Comparison of ENCODE assay signal across 8 cellular contexts in the genomic region with DNA sequence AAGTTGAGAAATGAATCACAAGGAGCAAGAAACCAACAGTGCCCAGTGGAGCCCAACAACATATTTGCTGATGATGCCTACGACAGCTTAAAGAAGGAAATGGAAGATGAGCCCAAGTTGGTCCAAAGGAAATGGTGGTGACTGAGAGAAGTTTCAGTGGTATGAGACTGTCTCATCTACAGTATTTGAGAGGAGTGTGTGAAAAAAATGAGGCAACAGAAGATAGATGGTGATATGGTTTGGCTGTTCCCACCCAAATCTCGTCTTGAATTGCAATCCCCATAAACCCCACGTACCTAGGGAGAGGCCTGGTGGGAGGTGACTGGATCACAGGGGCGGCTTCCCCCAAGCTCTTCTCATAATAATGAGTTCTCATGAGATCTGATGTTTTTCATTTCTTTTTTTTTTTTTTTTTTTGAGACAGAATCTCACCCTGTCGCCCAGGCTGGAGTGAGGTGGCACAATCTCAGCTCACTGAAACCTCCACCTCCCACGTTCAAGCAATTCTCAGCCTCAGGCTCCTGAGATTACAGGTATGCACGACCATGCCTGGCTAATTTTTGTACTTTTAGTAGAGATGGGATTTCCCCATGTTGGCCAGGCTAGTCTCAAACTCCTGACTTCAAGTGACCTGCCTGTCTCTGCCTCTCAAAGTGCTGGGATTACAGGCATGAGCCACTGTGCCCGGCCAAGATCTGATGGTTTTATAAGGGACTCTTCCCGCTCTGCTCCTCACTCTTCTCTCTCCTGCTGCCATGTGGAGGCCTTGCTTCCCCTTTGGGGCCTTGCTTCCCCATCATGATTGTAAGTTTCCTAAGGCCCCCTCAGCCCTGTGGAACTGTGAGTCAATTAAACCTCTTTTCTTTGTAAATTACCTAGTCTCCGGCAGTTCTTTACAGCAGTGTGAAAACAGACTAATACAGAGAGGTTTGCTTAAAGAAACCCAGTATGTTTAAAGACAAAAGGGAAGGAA. TPM values are rescaled to one million over a fixed set of nuclear protein-coding genes. Genes with fewer than 3 reads are reported as not detected.
A peak's percentile ranks its signal among the peaks of the same experiment; 100 is the strongest.
DNase-seq lines count a peak whose midpoint lies in the region; ATAC-seq and TF ChIP-seq lines count a peak whose summit lies in the region.

No MANE protein-coding gene starts in this region.

- H3K9me3 Mint-ChIP-seq in activated T-cell treated with anti-CD3 and anti-CD28 coated beads, Interleukin-2, amount 50 U/mL, for 4 hours: peaks cover 3% of the 10 kb centered on the region

- no peaks in the 10 kb centered on the region for H3K27me3 ChIP-seq in esophagus squamous epithelium

- H3K4me3 ChIP-seq in esophagus squamous epithelium (no peak overlapping the region), coronary artery (no peak overlapping the region)

- intact Hi-C loops in esophagus squamous epithelium (cut with DNase I): no loop called here

- H3K4me1 ChIP-seq in esophagus squamous epithelium: no peaks in the 10 kb centered on the region

- H3K9me3 ChIP-seq in esophagus squamous epithelium: no peaks in the 10 kb centered on the region

- no peaks in the 10 kb centered on the region for H3K27me3 Mint-ChIP-seq in activated T-cell treated with anti-CD3 and anti-CD28 coated beads, Interleukin-2, amount 50 U/mL, for 4 hours (ENCODE audit: low read depth)

- ATAC-seq in HG03045 (IDR thresholded peaks at IDR 0.05; ENCODE audit: unreplicated experiment): peak; percentile 78
- peak; percentile 82 to 83 for ATAC-seq in activated T-cell treated with anti-CD3 and anti-CD28 coated beads, Interleukin-2, amount 50 U/mL, for 4 hours

- TF ChIP-seq CTCF in esophagus squamous epithelium (IDR thresholded peaks at IDR 0.05): no peak
- TF ChIP-seq CTCF in coronary artery (IDR thresholded peaks at IDR 0.05): no peak

- peaks cover 0 to 35% (median 0%) of the 10 kb centered on the region in 3 donors for H3K36me3 ChIP-seq in esophagus squamous epithelium

- H3K4me3 Mint-ChIP-seq in activated T-cell treated with anti-CD3 and anti-CD28 coated beads, Interleukin-2, amount 50 U/mL, for 4 hours: peak overlapping the region; percentile 42

- TF ChIP-seq POLR2A in esophagus squamous epithelium (IDR thresholded peaks at IDR 0.05): no peak

- peak; percentile 77 for DNase-seq in activated CD8-positive, alpha-beta memory T cell treated with anti-CD3 and anti-CD28 coated beads for 24 hours
- no peak for DNase-seq in activated CD8-positive, alpha-beta memory T cell treated with anti-CD3 and anti-CD28 coated beads, Interleukin-2, amount 50 U/mL, for 4 hours
- DNase-seq in activated T-cell treated with anti-CD3 and anti-CD28 coated beads, Interleukin-2, amount 50 U/mL, for 4 hours: no peak
- peak; percentile 22 to 74 for DNase-seq in stimulated activated CD8-positive, alpha-beta memory T cell treated with anti-CD3 and anti-CD28 coated beads, Interleukin-7, amount 100 ng/mL, for 48 hours (ENCODE audit: extremely low read depth in 1 of 2, low read depth in 1 of 2)
- DNase-seq in esophagus squamous epithelium (lab: John Stamatoyannopoulos, UW): no peak
- no peak for DNase-seq in coronary artery (ENCODE audit: low spot score)
- no peak for DNase-seq in SHP77 (lab: John Stamatoyannopoulos, UW)

- H3K27ac ChIP-seq in esophagus squamous epithelium: no peak overlapping the region
- H3K27ac ChIP-seq in coronary artery: no peak overlapping the region

- peaks cover 28% of the 10 kb centered on the region for H3K36me3 Mint-ChIP-seq in activated T-cell treated with anti-CD3 and anti-CD28 coated beads, Interleukin-2, amount 50 U/mL, for 4 hours (ENCODE audit: insufficient read depth)

- peaks cover 29% of the 10 kb centered on the region for H3K4me1 Mint-ChIP-seq in activated T-cell treated with anti-CD3 and anti-CD28 coated beads, Interleukin-2, amount 50 U/mL, for 4 hours (ENCODE audit: low read depth)

- WGBS in esophagus squamous epithelium, 2 donors: 80 to 82% methylated on average over 9 to 10 of the region's 10 CpGs

RNA-seq across cellular contexts. Expression of a gene that starts 30.2 kb away (rescaled TPM):
- total RNA-seq in activated T-cell treated with anti-CD3 and anti-CD28 coated beads, Interleukin-2, amount 50 U/mL, for 4 hours: not detected
- total RNA-seq in esophagus squamous epithelium: not detected

RNA-seq across cellular contexts. Expression of a gene that starts 36.2 kb away (rescaled TPM):
- 10 to 100 TPM; 62.1 to 79.0 (median 72.6) TPM for total RNA-seq in activated T-cell treated with anti-CD3 and anti-CD28 coated beads, Interleukin-2, amount 50 U/mL, for 4 hours
- total RNA-seq in esophagus squamous epithelium: 10 to 100 TPM in 1 of 4 donors, 1 to 10 TPM in 3; 5.4 to 15.6 (median 8.9) TPM

RNA-seq across cellular contexts. Expression of a gene that starts 59.4 kb away (rescaled TPM):
- total RNA-seq in activated T-cell treated with anti-CD3 and anti-CD28 coated beads, Interleukin-2, amount 50 U/mL, for 4 hours: 1 to 10 TPM; 5.7 to 7.5 (median 6.8) TPM
- total RNA-seq in esophagus squamous epithelium: 10 to 100 TPM in 3 of 4 donors, 1 to 10 TPM in 1; 9.1 to 14.7 (median 12.3) TPM

Comparison
In these comparisons a context has a peak if more than half of its experiments do, and no peak if none do; other contexts are left out.
1. DNase-seq: peak in activated CD8-positive, alpha-beta memory T cell treated with anti-CD3 and anti-CD28 coated beads for 24 hours (single experiment) and stimulated activated CD8-positive, alpha-beta memory T cell treated with anti-CD3 and anti-CD28 coated beads, Interleukin-7, amount 100 ng/mL, for 48 hours (2 of 2); none in activated CD8-positive, alpha-beta memory T cell treated with anti-CD3 and anti-CD28 coated beads, Interleukin-2, amount 50 U/mL, for 4 hours (single experiment), activated T-cell treated with anti-CD3 and anti-CD28 coated beads, Interleukin-2, amount 50 U/mL, for 4 hours (single experiment), esophagus squamous epithelium (single experiment), coronary artery (single experiment) and SHP77 (0 of 2).